Comparison of ENCODE assay signal across 8 cellular contexts in the genomic region with DNA sequence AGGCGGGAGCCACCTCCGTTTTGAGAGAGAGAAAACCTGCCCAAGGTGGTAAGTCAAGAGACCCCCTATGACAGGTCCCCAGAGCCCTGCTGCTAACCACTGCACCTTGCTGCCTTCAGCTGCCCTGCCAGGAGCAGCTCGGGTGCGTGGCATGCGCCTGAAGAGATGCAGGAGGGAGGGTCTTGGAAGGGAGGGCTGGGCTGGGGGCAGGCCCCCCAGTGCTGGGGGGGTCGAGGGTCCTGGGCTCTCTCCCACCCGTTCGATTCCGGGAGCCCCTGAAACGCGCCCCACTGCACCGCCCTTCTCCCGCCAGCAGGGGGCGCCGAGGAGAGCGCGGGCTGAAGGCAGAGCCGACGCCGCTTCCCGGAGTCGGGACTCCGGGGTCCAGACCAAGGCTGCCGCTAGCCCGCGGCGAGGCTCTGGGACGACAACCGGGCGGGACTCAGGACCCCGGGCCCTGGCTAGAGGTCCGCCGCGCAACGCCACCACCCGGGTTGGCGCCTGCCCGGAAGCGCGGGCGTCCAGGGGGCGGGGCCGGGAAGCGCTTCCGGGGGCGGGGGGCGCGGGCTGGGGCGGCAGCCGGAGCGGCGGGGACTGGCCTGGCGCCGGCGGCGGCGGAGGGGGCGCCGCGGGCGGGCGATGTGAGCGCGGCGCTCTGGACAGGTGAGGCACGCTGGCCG.
DNase-seq lines count a peak whose midpoint lies in the region; ATAC-seq lines count a peak whose summit lies in the region.

A gene with protein sequence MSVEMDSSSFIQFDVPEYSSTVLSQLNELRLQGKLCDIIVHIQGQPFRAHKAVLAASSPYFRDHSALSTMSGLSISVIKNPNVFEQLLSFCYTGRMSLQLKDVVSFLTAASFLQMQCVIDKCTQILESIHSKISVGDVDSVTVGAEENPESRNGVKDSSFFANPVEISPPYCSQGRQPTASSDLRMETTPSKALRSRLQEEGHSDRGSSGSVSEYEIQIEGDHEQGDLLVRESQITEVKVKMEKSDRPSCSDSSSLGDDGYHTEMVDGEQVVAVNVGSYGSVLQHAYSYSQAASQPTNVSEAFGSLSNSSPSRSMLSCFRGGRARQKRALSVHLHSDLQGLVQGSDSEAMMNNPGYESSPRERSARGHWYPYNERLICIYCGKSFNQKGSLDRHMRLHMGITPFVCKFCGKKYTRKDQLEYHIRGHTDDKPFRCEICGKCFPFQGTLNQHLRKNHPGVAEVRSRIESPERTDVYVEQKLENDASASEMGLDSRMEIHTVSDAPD (plus strand): TSS at position 563 of the 680 bp plus-strand sequence. CDS start 18,761 bp downstream, outside the sequence.

- H3K27ac ChIP-seq in caudate nucleus (ENCODE audit: low read depth, low read length): peak within 1 kb of the TSS; percentile 91

- DNase-seq in NCI-H1694 treated with DMSO at 0.1 percent for 48 hours (lab: John Stamatoyannopoulos, UW) (peak; percentile 30), NCI-H1694 (lab: John Stamatoyannopoulos, UW) (no peak), NCI-H1092 treated with DMSO at 0.1 percent for 48 hours (lab: John Stamatoyannopoulos, UW) (peak; percentile 32), caudate nucleus (lab: John Stamatoyannopoulos, UW) (peak in 44 of 61 donors; percentile 14 to 86 (median 57)), kidney tubule cell (ENCODE audit: low spot score) (peak; percentile 66)
- DNase-seq in activated CD4-positive, CD25-positive, alpha-beta regulatory T cell (lab: John Stamatoyannopoulos, UW): peak; percentile 64 to 74 (median 70)
- peak; percentile 65 for DNase-seq in stimulated activated CD4-positive, alpha-beta T cell treated with anti-CD3 and anti-CD28 coated beads, Interleukin-1b, Interleukin-23, amount 100 ng/mL, for 48 hours

- peak; percentile 51 for ATAC-seq in HG02571 (IDR thresholded peaks at IDR 0.05; ENCODE audit: unreplicated experiment)
